23 cellular contexts compared by ENCODE assay signal in genomic region chr17:82679586-82680465, GRCh38. TPM values are rescaled to one million over a fixed set of nuclear protein-coding genes. Genes with fewer than 3 reads are reported as not detected.
DNase-seq lines count a peak whose midpoint lies in the region; ATAC-seq, FAIRE-seq and TF ChIP-seq lines count a peak whose summit lies in the region.
"Had no signal": no experiment of that assay in that cellular context is flagged by ENCODE, and none has a peak within 500 bp of the region (broad histone marks: within the 10 kb centered on the region; RNA-seq: fewer than 3 reads in every experiment).

No MANE protein-coding gene starts in this region.

- CTCF ChIA-PET in A549 (lab: Yijun Ruan, JAX) (interaction anchor here (0.6 to 6.5 kb wide), 5 partner anchors 11 to 101 kb away, joined by 3 to 54 read pairs (median 4); no protein-coding TSS in a partner anchor), H1 (lab: Charles Lee; ENCODE audit: partially characterized antibody) (interaction anchor here (0.6 to 6.5 kb wide), 18 partner anchors 9 to 189 kb away, joined by 3 to 50 read pairs (median 6); no protein-coding TSS in a partner anchor)

- 90% methylated on average over 27 of the region's 28 CpGs for WGBS in A549 (ENCODE audit: missing lambda C conversion rate)
- WGBS in H1 (ENCODE audit: extremely low coverage in 1 of 2, insufficient coverage in 1 of 2, insufficient read length in 1 of 2, insufficient replicate concordance in 2 of 2, low coverage in 1 of 2, low lambda C conversion rate in 2 of 2, missing lambda C conversion rate in 1 of 2), 2 experiments: 87% methylated on average over 28 of the region's 28 CpGs; no CpG with 5 or more reads in 1 of the 2 experiments

- H4K91ac ChIP-seq in H1 (replicated peaks; ENCODE audit: insufficient read length, low read length): no peak overlapping the region

- H3K36me3 ChIP-seq in OCI-LY3 (replicated peaks; ENCODE audit: low read depth, low read length) (peaks cover 24% of the 10 kb centered on the region), H1 (ENCODE audit: control insufficient read depth in 2 of 4, insufficient read depth in 4 of 4, low read length in 3 of 4) (no peaks in the 10 kb centered on the region), mucosa of descending colon (ENCODE audit: low read depth) (no peaks in the 10 kb centered on the region), Karpas-422 (ENCODE audit: insufficient read depth, low read length) (no peaks in the 10 kb centered on the region)
- H3K36me3 ChIP-seq: brain microvascular endothelial cell had no signal

- no peaks in the 10 kb centered on the region for H3K27me3 ChIP-seq in OCI-LY3 (ENCODE audit: low read depth, low read length)
- no peaks in the 10 kb centered on the region for H3K27me3 ChIP-seq in H1 (replicated peaks in 1 of 4; ENCODE audit: control insufficient read depth in 3 of 4, extremely low read depth in 1 of 4, insufficient read depth in 3 of 4, low read length in 3 of 4)
- no peaks in the 10 kb centered on the region for H3K27me3 ChIP-seq in Karpas-422 (ENCODE audit: low read length)
- H3K27me3 ChIP-seq: brain microvascular endothelial cell, esophagus muscularis mucosa had no signal

- no peak overlapping the region for H2BK15ac ChIP-seq in H1 (ENCODE audit: low read length)

- no peak overlapping the region for H3K4me3 ChIP-seq in A549
- no peak overlapping the region for H3K4me3 ChIP-seq in OCI-LY3 (ENCODE audit: low read length)
- no peak overlapping the region for H3K4me3 ChIP-seq in H1 (ENCODE audit: extremely low read depth in 1 of 4, insufficient read depth in 2 of 4, low read depth in 3 of 4, low read length in 4 of 4)
- no peak overlapping the region for H3K4me3 ChIP-seq in mucosa of descending colon
- H3K4me3 ChIP-seq in Karpas-422 (ENCODE audit: low read length): no peak overlapping the region
- H3K4me3 ChIP-seq: esophagus muscularis mucosa had no signal

- no peak overlapping the region for H4K5ac ChIP-seq in H1 (ENCODE audit: insufficient read length, low read depth, low read length)

- H4K8ac ChIP-seq in H1 (ENCODE audit: extremely low read depth, insufficient read depth, low read length): no peak overlapping the region

- DNase-seq in A549 (ENCODE audit: low read depth in 1 of 2, low spot score in 1 of 2): no peak
- no peak for DNase-seq in H1 (ENCODE audit: low read depth in 1 of 2, low spot score in 2 of 2)
- DNase-seq in mucosa of descending colon: peak; percentile 70 to 84 (median 72)
- DNase-seq in Karpas-422: no peak
- DNase-seq in AG20443 (ENCODE audit: low spot score): no peak
- DNase-seq in LoVo (ENCODE audit: low spot score): no peak
- DNase-seq: activated CD8-positive, alpha-beta T cell treated with anti-CD3 and anti-CD28 coated beads, Interleukin-2, amount 10 ng/mL, durations not matched to agents 7 days and 5 days; activated naive CD8-positive, alpha-beta T cell treated with anti-CD3 and anti-CD28 coated beads, Interleukin-2, amount 10 ng/mL, durations not matched to agents 7 days and 5 days; activated T-cell treated with anti-CD3 and anti-CD28 coated beads, Interleukin-2, amount 50 U/mL, for 72 hours; brain microvascular endothelial cell; DMS53; mammary epithelial cell; NCI-H1930; SHP77; stimulated activated naive B cell treated with anti-CD40 and anti-IgM and Interleukin-4, amounts not matched to agents 10 μg/mL and 1 μg/mL and 100 μg/mL, for 72 hours; T-helper 1 cell; trophoblast cell had no signal

- peak; percentile 21 to 28; a peak in 1 of 5 replicates for TF ChIP-seq RAD21 in A549 (conservative IDR thresholded peaks at IDR 0.05 in 1 of 2, IDR thresholded peaks at IDR 0.05 in 1 of 2)
- peak; percentile 74 to 79 for TF ChIP-seq RAD21 in H1 (IDR thresholded peaks at IDR 0.05 in 1 of 2, conservative IDR thresholded peaks at IDR 0.05 in 1 of 2; ENCODE audit: low read depth in 2 of 2, low read length in 2 of 2)

- H2BK12ac ChIP-seq in H1 (ENCODE audit: low read depth, low read length): no peak overlapping the region

- H3K4ac ChIP-seq in H1 (replicated peaks; ENCODE audit: insufficient read length, low read depth, low read length): no peak overlapping the region

- no peak for TF ChIP-seq POLR2A in A549 (IDR thresholded peaks at IDR 0.05; ENCODE audit: low read length)
- no peak for TF ChIP-seq POLR2A in H1 (IDR thresholded peaks at IDR 0.05; ENCODE audit: control extremely low read depth in 1 of 2, low read depth in 2 of 2, low read length in 2 of 2)

- no peaks in the 10 kb centered on the region for H3K23me2 ChIP-seq in H1 (ENCODE audit: low read depth, low read length)

- TF ChIP-seq CTCF in A549 (IDR thresholded peaks at IDR 0.05): no peak
- peak; percentile 22; the same call in 1 of the 2 replicates for TF ChIP-seq CTCF in OCI-LY3 (IDR thresholded peaks at IDR 0.05; ENCODE audit: low read depth, low read length)
- peak; percentile 61 to 70 (median 70) for TF ChIP-seq CTCF in H1 (IDR thresholded peaks at IDR 0.05; ENCODE audit: control extremely low read depth in 1 of 3, insufficient read depth in 1 of 3, low read depth in 1 of 3, low read length in 3 of 3)
- no peak for TF ChIP-seq CTCF in mucosa of descending colon (IDR thresholded peaks at IDR 0.05)

- H2AFZ ChIP-seq in OCI-LY3 (ENCODE audit: low read depth, low read length) (no peak overlapping the region), H1 (ENCODE audit: low read length) (no peak overlapping the region), Karpas-422 (ENCODE audit: low read length) (no peak overlapping the region)

- ATAC-seq in A549 (peak; percentile 41 to 62; a peak in 4 of 6 replicates), mucosa of descending colon (peak; percentile 45), HG03342 (IDR thresholded peaks at IDR 0.05; ENCODE audit: unreplicated experiment) (no peak)
- ATAC-seq: activated CD8-positive, alpha-beta T cell treated with anti-CD3 and anti-CD28 coated beads, Interleukin-2, amount 10 ng/mL, durations not matched to agents 7 days and 5 days; activated T-cell treated with anti-CD3 and anti-CD28 coated beads, Interleukin-2, amount 50 U/mL, for 72 hours; stimulated activated naive B cell treated with anti-CD40 and anti-IgM and Interleukin-4, amounts not matched to agents 10 μg/mL and 1 μg/mL and 100 μg/mL, for 72 hours had no signal

- H3K14ac ChIP-seq in H1 (ENCODE audit: insufficient read length): no peak overlapping the region

- no peak overlapping the region for H3K18ac ChIP-seq in H1 (ENCODE audit: extremely low read depth, low read length)

- H3K79me2 ChIP-seq in OCI-LY3 (ENCODE audit: low read length) (peaks cover 12% of the 10 kb centered on the region), H1 (ENCODE audit: control insufficient read depth in 1 of 2, insufficient read depth in 2 of 2, low read length in 2 of 2) (no peaks in the 10 kb centered on the region), Karpas-422 (ENCODE audit: low read length) (no peaks in the 10 kb centered on the region)

- TF ChIP-seq EP300 in A549 (IDR thresholded peaks at IDR 0.05): no peak
- no peak for TF ChIP-seq EP300 in H1 (IDR thresholded peaks at IDR 0.05; ENCODE audit: borderline replicate concordance in 1 of 2, low read depth in 2 of 2, low read length in 2 of 2)

- POLR2A ChIA-PET in A549 (lab: Yijun Ruan, JAX): no interaction called here
- POLR2A ChIA-PET in H1 (lab: Charles Lee; ENCODE audit: partially characterized antibody): interaction anchor here (1.0 to 1.6 kb wide), 2 partner anchors 36 to 88 kb away, joined by 3 to 4 read pairs; partner anchors contain the start of gene FN3KRP

- H3K9me2 ChIP-seq in Karpas-422 (replicated peaks; ENCODE audit: insufficient read depth, low read length): no peaks in the 10 kb centered on the region

- FAIRE-seq in A549 (lab: Jason Lieb, UNC): no peak
- FAIRE-seq in H1 (lab: Jason Lieb, UNC): no peak
- FAIRE-seq: GM18507 had no signal

- intact Hi-C loops in mucosa of descending colon (cut with DNase I, micrococcal nuclease): no loop called here

- H2BK20ac ChIP-seq in H1 (ENCODE audit: low read length): no peak overlapping the region

- H3K9me3 ChIP-seq in A549 (peaks cover 19% of the 10 kb centered on the region), OCI-LY3 (ENCODE audit: insufficient read depth, low read length) (peaks cover 7% of the 10 kb centered on the region; the same call in 1 of the 2 replicates), H1 (ENCODE audit: insufficient read depth in 2 of 2, low read depth in 1 of 2, low read length in 1 of 2) (peaks cover 2% of the 10 kb centered on the region in 2 experiments; a peak in 2 of 4 replicates), mucosa of descending colon (peaks cover 6% of the 10 kb centered on the region), Karpas-422 (ENCODE audit: low read length) (peaks cover 8% of the 10 kb centered on the region)

- no peak overlapping the region for H3K56ac ChIP-seq in H1 (replicated peaks; ENCODE audit: insufficient read length, low read depth, low read length)

- H2BK120ac ChIP-seq in H1 (replicated peaks; ENCODE audit: low read depth, low read length): no peak overlapping the region

- no peak overlapping the region for H3K4me2 ChIP-seq in A549
- H3K4me2 ChIP-seq in OCI-LY3 (ENCODE audit: low read length): no peak overlapping the region
- no peak overlapping the region for H3K4me2 ChIP-seq in H1 (ENCODE audit: insufficient read depth in 1 of 2, low read depth in 2 of 2, low read length in 2 of 2)
- no peak overlapping the region for H3K4me2 ChIP-seq in Karpas-422 (ENCODE audit: low read depth, low read length, poor library complexity, severe bottlenecking)

- no peak overlapping the region for H3K23ac ChIP-seq in H1 (ENCODE audit: insufficient read length)

- H3K79me1 ChIP-seq in H1 (ENCODE audit: low read depth, low read length): no peaks in the 10 kb centered on the region

- H3K9ac ChIP-seq in OCI-LY3 (ENCODE audit: low read length) (peak overlapping the region; percentile 35; the same call in 1 of the 2 replicates), H1 (replicated peaks in 1 of 4; ENCODE audit: extremely low read depth in 1 of 4, low read depth in 3 of 4, low read length in 3 of 4) (no peak overlapping the region), Karpas-422 (ENCODE audit: low read length) (no peak overlapping the region)

- peak overlapping the region; percentile 95; the same call in 1 of the 2 replicates for H2AK5ac ChIP-seq in H1 (ENCODE audit: low read depth, low read length)

- peaks cover 16% of the 10 kb centered on the region for H3K4me1 ChIP-seq in A549
- peaks cover 43% of the 10 kb centered on the region for H3K4me1 ChIP-seq in OCI-LY3 (ENCODE audit: low read length)
- no peaks in the 10 kb centered on the region; a peak in 1 of 7 replicates for H3K4me1 ChIP-seq in H1 (replicated peaks in 1 of 4; ENCODE audit: control insufficient read depth in 3 of 4, insufficient read depth in 4 of 4, low read length in 3 of 4)
- H3K4me1 ChIP-seq in mucosa of descending colon (ENCODE audit: low read depth): peaks cover 22% of the 10 kb centered on the region
- no peaks in the 10 kb centered on the region for H3K4me1 ChIP-seq in Karpas-422 (ENCODE audit: low read length)
- H3K4me1 ChIP-seq: esophagus muscularis mucosa had no signal

- no peak overlapping the region for H2BK5ac ChIP-seq in H1 (ENCODE audit: low read depth, low read length)

- H4K20me1 ChIP-seq in OCI-LY3 (ENCODE audit: insufficient read depth, low read length) (no peaks in the 10 kb centered on the region), H1 (replicated peaks in 1 of 2; ENCODE audit: control insufficient read depth in 1 of 2, insufficient read depth in 2 of 2, low read length in 2 of 2) (peaks cover 0 to 2% of the 10 kb centered on the region in 2 experiments), Karpas-422 (ENCODE audit: insufficient read depth, low read depth, low read length) (no peaks in the 10 kb centered on the region)

- H3K27ac ChIP-seq in A549 (no peak overlapping the region), OCI-LY3 (ENCODE audit: low read length) (peak overlapping the region; percentile 95), H1 (ENCODE audit: low read depth, low read length) (no peak overlapping the region), Karpas-422 (ENCODE audit: low read length) (no peak overlapping the region)
- H3K27ac ChIP-seq: brain microvascular endothelial cell, esophagus muscularis mucosa had no signal

RNA-seq across cellular contexts. Expression of gene RAB40B, which starts 18.7 kb away (rescaled TPM):
- polyA plus RNA-seq in A549 (2011; rRNA removed): 5.6 and 5.8 TPM in 2 replicates
- 16.0 and 21.6 TPM in 2 replicates for polyA plus RNA-seq in A549 (2012; cell fraction: cytosol; rRNA removed)
- polyA plus RNA-seq in A549 (2012; cell fraction: nucleus; rRNA removed): 20.0 and 20.9 TPM in 2 replicates
- 6.1 to 9.9 TPM (median 9.4 TPM) in 3 replicates for polyA plus RNA-seq in A549 (2017; fragmentation: RNase III; extraction: RNeasy Plus Mini Kit Qiagen cat#74134 plus additional on column Dnase treatment)
- polyA minus RNA-seq in A549 (2011; rRNA and poly(A)+ RNA removed): 1.7 and 2.5 TPM in 2 replicates
- 3.1 and 3.3 TPM in 2 replicates for total RNA-seq in H1 (2021; fragmentation: NEBNext Ultra II Directional; extraction: Animal tissue kit (Norgen Biotek cat#: 25700))
- polyA plus RNA-seq in H1 (2011; rRNA removed): 4.6 and 7.1 TPM in 2 replicates
- 2.9 TPM for polyA plus RNA-seq in H1 (2011; cell fraction: cytosol; rRNA removed)
- 5.8 TPM for polyA plus RNA-seq in H1 (2011; cell fraction: nucleus; rRNA removed)
- 4.1 to 5.9 TPM (median 4.3 TPM) in 4 replicates for polyA plus RNA-seq in H1 (2012, experiment 1 of 2)
- polyA plus RNA-seq in H1 (2012, experiment 2 of 2): 13.5 TPM
- polyA plus RNA-seq in H1 (2013, experiment 1 of 2): 2.4 TPM
- polyA plus RNA-seq in H1 (2013, experiment 2 of 2): 3.6 TPM
- 0.95 and 1.5 TPM in 2 replicates for polyA minus RNA-seq in H1 (2011; rRNA and poly(A)+ RNA removed)
- 1.1 TPM for polyA minus RNA-seq in H1 (2011; cell fraction: cytosol; rRNA and poly(A)+ RNA removed)
- 1.8 TPM for polyA minus RNA-seq in H1 (2011; cell fraction: nucleus; rRNA and poly(A)+ RNA removed)
- total RNA-seq in mucosa of descending colon: 10 to 100 TPM; 21.0 to 52.4 (median 23.9) TPM
- total RNA-seq in Karpas-422 (2014; rRNA removed; shearing (Covaris generic); ENCODE audit: low replicate concordance): 1.7 and 1.8 TPM in 2 replicates

RNA-seq across cellular contexts. Expression of gene WDR45B, which starts 31.6 kb away (rescaled TPM):
- polyA plus RNA-seq in A549 (2011; rRNA removed): 124 and 138 TPM in 2 replicates
- polyA plus RNA-seq in A549 (2012; cell fraction: cytosol; rRNA removed): 98.5 and 120 TPM in 2 replicates
- polyA plus RNA-seq in A549 (2012; cell fraction: nucleus; rRNA removed): 88.3 and 111 TPM in 2 replicates
- polyA plus RNA-seq in A549 (2017; fragmentation: RNase III; extraction: RNeasy Plus Mini Kit Qiagen cat#74134 plus additional on column Dnase treatment): 88.2 to 94.0 TPM (median 89.6 TPM) in 3 replicates
- polyA minus RNA-seq in A549 (2011; rRNA and poly(A)+ RNA removed): 69.5 and 82.7 TPM in 2 replicates
- 82.0 and 88.8 TPM in 2 replicates for total RNA-seq in H1 (2021; fragmentation: NEBNext Ultra II Directional; extraction: Animal tissue kit (Norgen Biotek cat#: 25700))
- 100 and 101 TPM in 2 replicates for polyA plus RNA-seq in H1 (2011; rRNA removed)
- 110 TPM for polyA plus RNA-seq in H1 (2011; cell fraction: cytosol; rRNA removed)
- 107 TPM for polyA plus RNA-seq in H1 (2011; cell fraction: nucleus; rRNA removed)
- 81.1 to 86.2 TPM (median 86.2 TPM) in 4 replicates for polyA plus RNA-seq in H1 (2012, experiment 1 of 2)
- 57.9 TPM for polyA plus RNA-seq in H1 (2012, experiment 2 of 2)
- polyA plus RNA-seq in H1 (2013, experiment 1 of 2): 70.1 TPM
- polyA plus RNA-seq in H1 (2013, experiment 2 of 2): 72.8 TPM
- 93.1 and 96.5 TPM in 2 replicates for polyA minus RNA-seq in H1 (2011; rRNA and poly(A)+ RNA removed)
- polyA minus RNA-seq in H1 (2011; cell fraction: cytosol; rRNA and poly(A)+ RNA removed): 50.5 TPM
- polyA minus RNA-seq in H1 (2011; cell fraction: nucleus; rRNA and poly(A)+ RNA removed): 34.8 TPM
- 10 to 100 TPM; 69.0 to 76.0 (median 74.4) TPM for total RNA-seq in mucosa of descending colon
- total RNA-seq in Karpas-422 (2014; rRNA removed; shearing (Covaris generic); ENCODE audit: low replicate concordance): 55.8 and 58.9 TPM in 2 replicates

RNA-seq across cellular contexts. Expression of gene FN3KRP, which starts 36.7 kb away (rescaled TPM):
- polyA plus RNA-seq in A549 (2011; rRNA removed) (41.1 and 41.7 TPM in 2 replicates), A549 (2017; fragmentation: RNase III; extraction: RNeasy Plus Mini Kit Qiagen cat#74134 plus additional on column Dnase treatment) (60.2 to 62.8 TPM (median 62.4 TPM) in 3 replicates), H1 (2011; rRNA removed) (17.1 and 18.1 TPM in 2 replicates)
- 56.0 and 57.0 TPM in 2 replicates for polyA plus RNA-seq in A549 (2012; cell fraction: cytosol; rRNA removed)
- polyA plus RNA-seq in A549 (2012; cell fraction: nucleus; rRNA removed): 45.7 and 54.9 TPM in 2 replicates
- polyA minus RNA-seq in A549 (2011; rRNA and poly(A)+ RNA removed): 24.6 and 24.9 TPM in 2 replicates
- total RNA-seq in H1 (2021; fragmentation: NEBNext Ultra II Directional; extraction: Animal tissue kit (Norgen Biotek cat#: 25700)): 21.4 and 23.3 TPM in 2 replicates
- 17.3 TPM for polyA plus RNA-seq in H1 (2011; cell fraction: cytosol; rRNA removed)
- polyA plus RNA-seq in H1 (2011; cell fraction: nucleus; rRNA removed): 19.5 TPM
- 29.8 to 30.3 TPM (median 30.2 TPM) in 4 replicates for polyA plus RNA-seq in H1 (2012, experiment 1 of 2)
- 18.4 TPM for polyA plus RNA-seq in H1 (2012, experiment 2 of 2)
- 13.8 TPM for polyA plus RNA-seq in H1 (2013, experiment 1 of 2)
- polyA plus RNA-seq in H1 (2013, experiment 2 of 2): 13.2 TPM
- 10.1 and 10.7 TPM in 2 replicates for polyA minus RNA-seq in H1 (2011; rRNA and poly(A)+ RNA removed)
- 8.7 TPM for polyA minus RNA-seq in H1 (2011; cell fraction: cytosol; rRNA and poly(A)+ RNA removed)
- 4.8 TPM for polyA minus RNA-seq in H1 (2011; cell fraction: nucleus; rRNA and poly(A)+ RNA removed)
- total RNA-seq in mucosa of descending colon: 10 to 100 TPM; 30.8 to 36.1 (median 34.8) TPM
- 6.2 and 6.6 TPM in 2 replicates for total RNA-seq in Karpas-422 (2014; rRNA removed; shearing (Covaris generic); ENCODE audit: low replicate concordance)

RNA-seq across cellular contexts. Expression of gene FN3K, which starts 55.6 kb away (rescaled TPM):
- polyA plus RNA-seq in A549 (2011; rRNA removed): 1.3 and 1.7 TPM in 2 replicates
- 3.8 and 4.7 TPM in 2 replicates for polyA plus RNA-seq in A549 (2012; cell fraction: cytosol; rRNA removed)
- 6.9 and 7.5 TPM in 2 replicates for polyA plus RNA-seq in A549 (2012; cell fraction: nucleus; rRNA removed)
- polyA plus RNA-seq in A549 (2017; fragmentation: RNase III; extraction: RNeasy Plus Mini Kit Qiagen cat#74134 plus additional on column Dnase treatment): 7.7 to 13.2 TPM (median 11.9 TPM) in 3 replicates
- 2.8 and 3.6 TPM in 2 replicates for polyA minus RNA-seq in A549 (2011; rRNA and poly(A)+ RNA removed)
- 13.6 and 14.2 TPM in 2 replicates for total RNA-seq in H1 (2021; fragmentation: NEBNext Ultra II Directional; extraction: Animal tissue kit (Norgen Biotek cat#: 25700))
- 0.88 and 2.1 TPM in 2 replicates for polyA plus RNA-seq in H1 (2011; rRNA removed)
- 2.4 TPM for polyA plus RNA-seq in H1 (2011; cell fraction: cytosol; rRNA removed)
- 4.6 TPM for polyA plus RNA-seq in H1 (2011; cell fraction: nucleus; rRNA removed)
- 13.9 to 22.0 TPM (median 20.3 TPM) in 4 replicates for polyA plus RNA-seq in H1 (2012, experiment 1 of 2)
- 13.0 TPM for polyA plus RNA-seq in H1 (2012, experiment 2 of 2)
- 6.2 TPM for polyA plus RNA-seq in H1 (2013, experiment 1 of 2)
- 5.4 TPM for polyA plus RNA-seq in H1 (2013, experiment 2 of 2)
- polyA minus RNA-seq in H1 (2011; rRNA and poly(A)+ RNA removed): 1.7 and 1.8 TPM in 2 replicates
- 7.4 TPM for polyA minus RNA-seq in H1 (2011; cell fraction: cytosol; rRNA and poly(A)+ RNA removed)
- 5.4 TPM for polyA minus RNA-seq in H1 (2011; cell fraction: nucleus; rRNA and poly(A)+ RNA removed)
- 10 to 100 TPM; 39.4 to 45.5 (median 40.8) TPM for total RNA-seq in mucosa of descending colon
- total RNA-seq in Karpas-422 (2014; rRNA removed; shearing (Covaris generic); ENCODE audit: low replicate concordance): not detected in 2 replicates
- polyA plus RNA-seq: CD14-positive monocyte, IgD-negative memory B cell had no signal

Comparison
In these comparisons a context has a peak if more than half of its experiments do, and no peak if none do; other contexts are left out.
1. DNase-seq: peak in mucosa of descending colon (3 of 3); none in A549 (0 of 2), H1 (0 of 2), Karpas-422 (single experiment), AG20443 (single experiment) and LoVo (single experiment).
2. CTCF ChIP-seq: peak in OCI-LY3 (single experiment) and H1 (3 of 3); none in A549 (single experiment) and mucosa of descending colon (single experiment).
3. Of the 18 proteins assayed by ChIP-seq in both H1 and A549: peak only in H1: CTCF; only in A549: none; in both: RAD21; in neither: 16.